ENCODE assay signal across 17 cellular contexts in genomic region chr1:224734261-224734935, GRCh38.
DNase-seq lines count a peak whose midpoint lies in the region; TF ChIP-seq lines count a peak whose summit lies in the region.
"Had no signal": no experiment of that assay in that cellular context is flagged by ENCODE, and none has a peak within 500 bp of the region (broad histone marks: within the 10 kb centered on the region; RNA-seq: fewer than 3 reads in every experiment).

No MANE protein-coding gene starts in this region.

- no peak overlapping the region for H3K4me3 Mint-ChIP-seq in endodermal cell
- H3K4me3 Mint-ChIP-seq: activated naive CD4-positive, alpha-beta T cell treated with anti-CD3 and anti-CD28 coated beads, Interleukin-2, amount 50 U/mL, for 24 hours; stimulated activated naive B cell treated with anti-CD40 and anti-IgM and Interleukin-4, amounts not matched to agents 10 μg/mL and 1 μg/mL and 100 μg/mL, for 72 hours had no signal

- H3K79me1 ChIP-seq in neuronal stem cell (ENCODE audit: low read depth, low read length) = no peaks in the 10 kb centered on the region

- H3K9me3 Mint-ChIP-seq in endodermal cell = no peaks in the 10 kb centered on the region
- H3K9me3 Mint-ChIP-seq: activated naive CD4-positive, alpha-beta T cell treated with anti-CD3 and anti-CD28 coated beads, Interleukin-2, amount 50 U/mL, for 24 hours; CD4-positive, alpha-beta memory T cell; naive thymus-derived CD8-positive, alpha-beta T cell; stimulated activated naive B cell treated with anti-CD40 and anti-IgM and Interleukin-4, amounts not matched to agents 10 μg/mL and 1 μg/mL and 100 μg/mL, for 72 hours had no signal

- H3K27ac Mint-ChIP-seq in endodermal cell = no peak overlapping the region
- H3K27ac Mint-ChIP-seq: activated naive CD4-positive, alpha-beta T cell treated with anti-CD3 and anti-CD28 coated beads, Interleukin-2, amount 50 U/mL, for 24 hours; stimulated activated naive B cell treated with anti-CD40 and anti-IgM and Interleukin-4, amounts not matched to agents 10 μg/mL and 1 μg/mL and 100 μg/mL, for 72 hours had no signal

- no peaks in the 10 kb centered on the region for H3K36me3 Mint-ChIP-seq in endodermal cell (ENCODE audit: low read depth)
- H3K36me3 Mint-ChIP-seq: activated naive CD4-positive, alpha-beta T cell treated with anti-CD3 and anti-CD28 coated beads, Interleukin-2, amount 50 U/mL, for 24 hours; CD4-positive, alpha-beta memory T cell; naive thymus-derived CD8-positive, alpha-beta T cell; stimulated activated naive B cell treated with anti-CD40 and anti-IgM and Interleukin-4, amounts not matched to agents 10 μg/mL and 1 μg/mL and 100 μg/mL, for 72 hours had no signal

- H2BK120ac ChIP-seq in neuronal stem cell (ENCODE audit: low read depth, low read length) = no peak overlapping the region

- DNase-seq in GM12864 (ENCODE audit: low read depth) (no peak), NAMALWA (ENCODE audit: low spot score) (peak; percentile 2), endodermal cell (peak; percentile 86), neuronal stem cell (ENCODE audit: low spot score) (no peak), NCI-H69 (lab: John Stamatoyannopoulos, UW) (no peak), lower leg skin (ENCODE audit: low spot score in 2 of 2) (no peak)
- DNase-seq in activated CD4-positive, alpha-beta T cell treated with anti-CD3 and anti-CD28 coated beads for 1 hour = no peak
- DNase-seq: CD4-positive, alpha-beta memory T cell; cerebellar nuclear complex; left ventricle myocardium inferior; OCI-M1; stimulated activated CD4-positive, alpha-beta T cell treated with anti-CD3 and anti-CD28 coated beads, Interleukin-4, amount 100 ng/mL, for 4 hours; stimulated activated naive B cell treated with anti-CD40 and anti-IgM and Interleukin-4, amounts not matched to agents 10 μg/mL and 1 μg/mL and 100 μg/mL, for 72 hours; SW 1271; uterus had no signal

- H3K9ac ChIP-seq in endodermal cell (ENCODE audit: extremely low read depth, low read length, poor library complexity, severe bottlenecking) = no peak overlapping the region
- H3K9ac ChIP-seq in neuronal stem cell (ENCODE audit: low read depth, low read length, poor library complexity) = no peak overlapping the region

- H3K4me1 ChIP-seq in endodermal cell (ENCODE audit: control insufficient read depth, insufficient read depth, low read length) = peaks cover 3% of the 10 kb centered on the region
- H3K4me1 ChIP-seq in neuronal stem cell (ENCODE audit: control insufficient read depth in 2 of 2, insufficient read depth in 1 of 2, low read depth in 1 of 2, low read length in 2 of 2) = peaks cover 0 to 14% of the 10 kb centered on the region in 2 donors
- H3K4me1 ChIP-seq: uterus had no signal

- H3K27me3 ChIP-seq in endodermal cell (ENCODE audit: control insufficient read depth, insufficient read depth, low read length, poor library complexity, severe bottlenecking) (no peaks in the 10 kb centered on the region), neuronal stem cell (ENCODE audit: control insufficient read depth in 3 of 3, insufficient read depth in 3 of 3, low read depth in 1 of 3, low read length in 3 of 3) (no peaks in the 10 kb centered on the region)
- H3K27me3 ChIP-seq: uterus had no signal

- no peak overlapping the region for H3K4me2 ChIP-seq in neuronal stem cell (ENCODE audit: insufficient read depth, low read length, poor library complexity, severe bottlenecking)

- H3K27me3 Mint-ChIP-seq in endodermal cell (ENCODE audit: insufficient read depth) = peaks cover 2% of the 10 kb centered on the region
- H3K27me3 Mint-ChIP-seq: activated naive CD4-positive, alpha-beta T cell treated with anti-CD3 and anti-CD28 coated beads, Interleukin-2, amount 50 U/mL, for 24 hours had no signal

- TF ChIP-seq CTCF in GM12864 (IDR thresholded peaks at IDR 0.05; ENCODE audit: low read depth, low read length, missing control alignments) = peak; percentile 32
- TF ChIP-seq CTCF in endodermal cell (conservative IDR thresholded peaks at IDR 0.05) = peak; percentile 80
- no peak for TF ChIP-seq CTCF in lower leg skin (IDR thresholded peaks at IDR 0.05)

- peaks cover 60% of the 10 kb centered on the region for H3K4me1 Mint-ChIP-seq in endodermal cell

- H3K36me3 ChIP-seq in endodermal cell (ENCODE audit: control insufficient read depth, insufficient read depth, low read length) (no peaks in the 10 kb centered on the region), neuronal stem cell (replicated peaks in 1 of 2; ENCODE audit: control insufficient read depth in 2 of 2, insufficient read depth in 2 of 2, low read length in 2 of 2) (no peaks in the 10 kb centered on the region)
- H3K36me3 ChIP-seq: left ventricle myocardium inferior, uterus had no signal

- no peak overlapping the region for H3K27ac ChIP-seq in endodermal cell (ENCODE audit: low read depth, low read length)
- no peak overlapping the region for H3K27ac ChIP-seq in neuronal stem cell (replicated peaks; ENCODE audit: low read length)
- H3K27ac ChIP-seq: uterus had no signal

- peak overlapping the region; percentile 27 for H2AK5ac ChIP-seq in neuronal stem cell (ENCODE audit: low read depth, low read length)

- H2AFZ ChIP-seq in neuronal stem cell (ENCODE audit: low read length) = no peak overlapping the region

- no peak overlapping the region for H4K8ac ChIP-seq in neuronal stem cell (ENCODE audit: low read depth, low read length)

- H3K18ac ChIP-seq in neuronal stem cell (ENCODE audit: low read length) = no peak overlapping the region

- H2BK12ac ChIP-seq in neuronal stem cell (ENCODE audit: low read length) = no peak overlapping the region

- H4K91ac ChIP-seq in neuronal stem cell (ENCODE audit: low read depth, low read length, poor library complexity) = no peak overlapping the region

- no peak overlapping the region for H3K23ac ChIP-seq in neuronal stem cell (ENCODE audit: low read depth, low read length, poor library complexity)

- H3K4ac ChIP-seq in neuronal stem cell (ENCODE audit: low read length) = no peak overlapping the region

- no peaks in the 10 kb centered on the region for H3K9me3 ChIP-seq in endodermal cell (ENCODE audit: control insufficient read depth, low read length)
- H3K9me3 ChIP-seq in neuronal stem cell (replicated peaks in 1 of 2; ENCODE audit: control insufficient read depth in 2 of 2, insufficient read depth in 1 of 2, low read depth in 1 of 2, low read length in 2 of 2) = no peaks in the 10 kb centered on the region
- H3K9me3 ChIP-seq: left ventricle myocardium inferior, uterus had no signal

- 94 to 96% methylated on average over 5 to 13 of the region's 13 CpGs for WGBS in endodermal cell (ENCODE audit: insufficient coverage in 1 of 2, insufficient read length in 1 of 2), 2 experiments
- WGBS in neuronal stem cell (ENCODE audit: extremely low coverage in 2 of 2, insufficient read length in 2 of 2, insufficient replicate concordance in 1 of 2), 2 donors = no CpG with 5 or more reads among the region's 13 CpGs
- 95 to 97% methylated on average over 13 of the region's 13 CpGs for WGBS in lower leg skin, 2 donors

- no peak overlapping the region for H2BK15ac ChIP-seq in neuronal stem cell (ENCODE audit: low read length)

- no peak overlapping the region for H2BK5ac ChIP-seq in neuronal stem cell (ENCODE audit: low read length)

- H3K4me3 ChIP-seq in GM12864 (ENCODE audit: low read depth, low read length) (no peak overlapping the region), endodermal cell (ENCODE audit: low read length) (no peak overlapping the region), neuronal stem cell (ENCODE audit: low read length in 2 of 2) (no peak overlapping the region), lower leg skin (ENCODE audit: low read depth, poor library complexity, severe bottlenecking) (no peak overlapping the region)
- H3K4me3 ChIP-seq: left ventricle myocardium inferior, uterus had no signal

- intact Hi-C loops in lower leg skin (cut with DNase I; ENCODE audit: low total_unique reads) = no loop called here

- TF ChIP-seq POLR2A in lower leg skin (IDR thresholded peaks at IDR 0.05) = no peak

- no peak overlapping the region for H3K14ac ChIP-seq in neuronal stem cell (ENCODE audit: low read length)

Comparison
In these comparisons a context has a peak if more than half of its experiments do, and no peak if none do; other contexts are left out.
1. DNase-seq: peak in NAMALWA (single experiment) and endodermal cell (single experiment); none in GM12864 (single experiment), neuronal stem cell (single experiment), NCI-H69 (single experiment), lower leg skin (0 of 2) and activated CD4-positive, alpha-beta T cell treated with anti-CD3 and anti-CD28 coated beads for 1 hour (single experiment).
2. CTCF ChIP-seq: peak in GM12864 (single experiment) and endodermal cell (single experiment); none in lower leg skin (0 of 3).